8 cellular contexts compared by ENCODE assay signal in the genomic region with DNA sequence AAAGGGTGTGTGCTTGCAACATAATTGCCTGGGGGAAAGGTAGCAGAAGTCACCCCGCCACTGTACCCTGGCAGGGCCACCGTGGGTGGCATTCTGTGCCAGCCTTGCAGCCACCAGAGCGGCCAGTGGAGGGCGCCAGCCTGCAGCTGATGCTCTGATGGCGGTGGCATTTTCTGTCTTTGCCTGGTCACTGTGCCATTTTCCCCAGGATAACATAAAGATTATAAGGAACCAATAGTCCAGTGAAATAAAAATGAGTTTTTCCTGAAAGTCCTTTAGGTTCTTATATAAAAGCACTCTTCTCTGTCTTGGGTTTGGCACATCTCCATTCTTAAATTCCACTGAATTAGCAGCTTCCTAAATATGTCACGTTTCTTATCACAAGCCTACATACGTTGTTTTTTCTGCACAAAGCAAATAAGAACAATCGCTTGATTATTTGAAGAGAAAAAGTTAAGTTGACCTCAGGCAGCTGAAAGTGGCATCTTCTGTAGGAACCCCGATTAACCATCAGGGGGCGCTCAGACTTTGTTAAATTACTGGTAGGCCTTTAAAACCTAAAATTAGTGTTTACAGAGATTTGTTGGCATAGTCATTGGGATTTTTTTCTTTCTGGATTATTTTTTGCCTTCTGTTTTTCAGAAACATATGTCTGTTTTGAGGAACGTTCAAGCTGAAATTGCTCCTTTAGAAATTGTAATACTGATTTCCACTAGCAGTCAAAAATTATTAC.
DNase-seq lines count a peak whose midpoint lies in the region; ATAC-seq and TF ChIP-seq lines count a peak whose summit lies in the region.

No MANE protein-coding gene starts in this region.

- no peaks in the 10 kb centered on the region for H3K9me3 ChIP-seq in SK-N-MC (ENCODE audit: low read depth, low read length)
- H3K9me3 ChIP-seq in parathyroid adenoma (ENCODE audit: control insufficient read depth, low read length): no peaks in the 10 kb centered on the region
- H3K9me3 ChIP-seq in upper lobe of right lung: no peaks in the 10 kb centered on the region

- ATAC-seq in GM18909 (IDR thresholded peaks at IDR 0.05; ENCODE audit: poor library complexity, unreplicated experiment) (peak; percentile 60), upper lobe of right lung (peak; percentile 92)

- H3K4me1 Mint-ChIP-seq in activated naive CD4-positive, alpha-beta T cell treated with anti-CD3 and anti-CD28 coated beads for 36 hours (ENCODE audit: low read depth): no peaks in the 10 kb centered on the region

- H2AFZ ChIP-seq in parathyroid adenoma: no peak overlapping the region

- H3K27me3 Mint-ChIP-seq in activated naive CD4-positive, alpha-beta T cell treated with anti-CD3 and anti-CD28 coated beads for 36 hours (ENCODE audit: low read depth): no peaks in the 10 kb centered on the region

- intact Hi-C loops in activated naive CD4-positive, alpha-beta T cell treated with anti-CD3 and anti-CD28 coated beads for 36 hours (cut with micrococcal nuclease): loop anchor here (1.0 to 2.0 kb wide), 6 partner anchors 159 to 399 kb away; no protein-coding TSS in a partner anchor
- intact Hi-C loops in upper lobe of right lung (cut with DNase I): loop anchor here (5.0 kb wide), 1 partner anchor 271 kb away; no protein-coding TSS in a partner anchor

- H3K4me2 ChIP-seq in parathyroid adenoma (ENCODE audit: low read length): no peak overlapping the region

- in situ Hi-C loops in ACHN (cut with HindIII; ENCODE audit: low pct_ligation_motif_present, low pct_unique_long_range_greater_than_20kb, low sequenced_read_pairs): no loop called here

- H3K27ac Mint-ChIP-seq in activated naive CD4-positive, alpha-beta T cell treated with anti-CD3 and anti-CD28 coated beads for 36 hours: no peak overlapping the region

- H3K27me3 ChIP-seq in parathyroid adenoma (ENCODE audit: control insufficient read depth, insufficient read depth, low read length) (no peaks in the 10 kb centered on the region), upper lobe of right lung (no peaks in the 10 kb centered on the region)

- H3K4me1 ChIP-seq in parathyroid adenoma: peaks cover 8% of the 10 kb centered on the region
- H3K4me1 ChIP-seq in upper lobe of right lung: peaks cover 7% of the 10 kb centered on the region

- H3K36me3 ChIP-seq in SK-N-MC (ENCODE audit: insufficient read depth, low read length): no peaks in the 10 kb centered on the region
- no peaks in the 10 kb centered on the region for H3K36me3 ChIP-seq in parathyroid adenoma (ENCODE audit: control insufficient read depth, insufficient read depth, low read length)
- H3K36me3 ChIP-seq in upper lobe of right lung: peaks cover 15% of the 10 kb centered on the region

- TF ChIP-seq CTCF in parathyroid adenoma (IDR thresholded peaks at IDR 0.05) (peak; percentile 73), upper lobe of right lung (IDR thresholded peaks at IDR 0.05) (peak; percentile 72)

- peaks cover 3% of the 10 kb centered on the region for H3K36me3 Mint-ChIP-seq in activated naive CD4-positive, alpha-beta T cell treated with anti-CD3 and anti-CD28 coated beads for 36 hours (ENCODE audit: low read depth)

- H3K9ac ChIP-seq in SK-N-MC (ENCODE audit: insufficient read length) (peak overlapping the region; percentile 53), parathyroid adenoma (no peak overlapping the region)

- H3K4me3 ChIP-seq in SK-N-MC: peak overlapping the region; percentile 66
- no peak overlapping the region for H3K4me3 ChIP-seq in parathyroid adenoma (ENCODE audit: low read depth, low read length)
- no peak overlapping the region for H3K4me3 ChIP-seq in upper lobe of right lung

- CTCF ChIA-PET in activated naive CD4-positive, alpha-beta T cell treated with anti-CD3 and anti-CD28 coated beads for 36 hours (lab: Charles Lee): interaction anchor here (0.6 to 5.1 kb wide), 61 partner anchors 9 to 1185 kb away, joined by 3 to 110 read pairs (median 4); a partner anchor contains a TSS

- H3K9me3 Mint-ChIP-seq in activated naive CD4-positive, alpha-beta T cell treated with anti-CD3 and anti-CD28 coated beads for 36 hours: no peaks in the 10 kb centered on the region

- peak; percentile 65 for DNase-seq in ACHN
- DNase-seq in MV-4-11 (lab: John Stamatoyannopoulos, UW): peak; percentile 53
- DNase-seq in SK-N-MC (ENCODE audit: low read depth, low spot score): peak; percentile 77
- DNase-seq in activated naive CD4-positive, alpha-beta T cell treated with anti-CD3 and anti-CD28 coated beads for 36 hours: peak; percentile 83
- peak; percentile 87 for DNase-seq in globus pallidus (ENCODE audit: low spot score)
- peak; percentile 78 for DNase-seq in upper lobe of right lung

- H3K79me2 ChIP-seq in parathyroid adenoma: no peaks in the 10 kb centered on the region

- H3K27ac ChIP-seq in SK-N-MC (peak overlapping the region; percentile 88), parathyroid adenoma (no peak overlapping the region), upper lobe of right lung (no peak overlapping the region)

- H3K4me3 Mint-ChIP-seq in activated naive CD4-positive, alpha-beta T cell treated with anti-CD3 and anti-CD28 coated beads for 36 hours: no peak overlapping the region
